ENCODE assay signal across 9 cellular contexts in the genomic region with DNA sequence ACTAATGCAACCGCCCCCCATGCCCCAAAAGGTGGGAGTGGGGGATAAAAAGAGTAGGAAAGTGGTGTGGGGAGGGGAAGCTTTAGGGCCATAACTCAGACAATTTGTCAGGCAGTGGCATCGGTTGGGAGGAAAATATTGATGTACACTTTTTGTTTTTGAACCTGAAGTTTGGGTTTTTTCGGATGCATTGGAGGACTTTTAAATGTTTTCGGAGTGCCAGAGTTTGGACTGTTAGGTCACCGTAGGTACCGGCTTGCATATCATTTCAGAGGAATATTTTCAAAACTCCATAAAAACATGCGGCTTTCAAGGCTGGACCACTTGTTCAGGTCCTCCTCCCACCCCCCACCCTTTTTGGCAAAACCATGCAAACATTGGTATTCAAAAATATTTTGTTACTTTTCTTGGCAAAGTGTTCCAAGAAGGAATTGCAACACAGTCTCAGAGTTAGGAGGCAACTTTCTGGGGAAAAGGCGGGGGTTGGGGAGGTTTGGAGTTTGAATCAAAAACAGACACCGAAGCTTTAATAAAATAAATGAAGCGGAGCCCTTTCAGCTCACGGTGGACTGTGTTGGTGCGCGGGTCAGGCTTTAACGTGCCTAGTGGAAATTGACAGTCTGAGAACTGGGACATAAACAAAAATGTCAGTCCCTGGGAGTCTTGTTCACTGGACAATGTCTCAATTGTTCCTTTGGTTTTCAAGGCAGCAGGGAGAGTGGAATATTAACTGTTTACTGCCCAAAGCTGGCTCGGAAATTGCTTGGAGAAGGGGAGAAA.
DNase-seq lines count a peak whose midpoint lies in the region; ATAC-seq and TF ChIP-seq lines count a peak whose summit lies in the region.
"Had no signal": no experiment of that assay in that cellular context is flagged by ENCODE, and none has a peak within 500 bp of the region (broad histone marks: within the 10 kb centered on the region; RNA-seq: fewer than 3 reads in every experiment).

No MANE protein-coding gene starts in this region.

- CTCF ChIA-PET in CD8-positive, alpha-beta memory T cell (lab: Charles Lee), result no interaction called here

- H3K4me3 Mint-ChIP-seq in CD8-positive, alpha-beta memory T cell, result no peak overlapping the region
- H3K4me3 Mint-ChIP-seq: naive B cell had no signal

- no peaks in the 10 kb centered on the region for H3K36me3 Mint-ChIP-seq in CD8-positive, alpha-beta memory T cell
- H3K36me3 Mint-ChIP-seq: naive B cell had no signal

- no peak overlapping the region for H3K27ac Mint-ChIP-seq in CD8-positive, alpha-beta memory T cell
- H3K27ac Mint-ChIP-seq: naive B cell had no signal

- POLR2A ChIA-PET in CD8-positive, alpha-beta memory T cell (lab: Charles Lee), result no interaction called here

- H3K4me1 ChIP-seq in CD8-positive, alpha-beta memory T cell (ENCODE audit: insufficient read depth, low read length), result peaks cover 12% of the 10 kb centered on the region
- peaks cover 0 to 77% (median 47%) of the 10 kb centered on the region in 12 donors for H3K4me1 ChIP-seq in heart left ventricle

- H3K27ac ChIP-seq in CD8-positive, alpha-beta memory T cell (ENCODE audit: low read depth, low read length), result peak overlapping the region; percentile 57
- H3K27ac ChIP-seq in angular gyrus (ENCODE audit: low read depth, low read length), result peak overlapping the region; percentile 51
- peak overlapping the region; percentile 62 to 82 (median 76) for H3K27ac ChIP-seq in heart left ventricle

- H3K4me1 Mint-ChIP-seq in CD8-positive, alpha-beta memory T cell, result peaks cover 0 to 2% (median 0%) of the 10 kb centered on the region in 3 donors
- H3K4me1 Mint-ChIP-seq: naive B cell had no signal

- ATAC-seq in heart left ventricle, result peak in 2 of 4 donors; percentile 33 to 61
- ATAC-seq in HG03139 (IDR thresholded peaks at IDR 0.05; ENCODE audit: unreplicated experiment), result no peak
- ATAC-seq in GM21529 (IDR thresholded peaks at IDR 0.05; ENCODE audit: unreplicated experiment), result no peak
- no peak for ATAC-seq in GM18519 (IDR thresholded peaks at IDR 0.05; ENCODE audit: low FRiP score, unreplicated experiment)

- intact Hi-C loops in heart left ventricle (cut with DNase I), result loop anchor here in 6 of 10 donors (5.0 to 10.0 kb wide), 2 partner anchors 104 to 107 kb away; partner anchors contain the start of gene TCF7L2 (in 6 of the 6)

- no peaks in the 10 kb centered on the region for H3K9me3 ChIP-seq in CD8-positive, alpha-beta memory T cell (ENCODE audit: low read length)
- no peaks in the 10 kb centered on the region for H3K9me3 ChIP-seq in heart left ventricle

- no peak for TF ChIP-seq CTCF in heart left ventricle (IDR thresholded peaks at IDR 0.05)

- WGBS in heart left ventricle, 4 donors, result 54 to 65% (median 59%) methylated on average over 15 of the region's 15 CpGs

- DNase-seq in CD8-positive, alpha-beta memory T cell, result no peak
- DNase-seq in heart left ventricle, result no peak
- DNase-seq in renal cortical epithelial cell (ENCODE audit: low read depth), result peak; percentile 85
- DNase-seq in activated CD8-positive, alpha-beta memory T cell treated with anti-CD3 and anti-CD28 coated beads, Interleukin-2, amount 50 U/mL, for 4 hours, result no peak
- DNase-seq: naive B cell had no signal

- no peak overlapping the region for H3K4me3 ChIP-seq in CD8-positive, alpha-beta memory T cell (ENCODE audit: low read length)
- H3K4me3 ChIP-seq in heart left ventricle, result peak overlapping the region in 9 of 12 donors; percentile 4 to 37 (median 18)

- no peaks in the 10 kb centered on the region for H3K27me3 ChIP-seq in CD8-positive, alpha-beta memory T cell (ENCODE audit: insufficient read depth, low read length, poor library complexity, severe bottlenecking)
- no peaks in the 10 kb centered on the region for H3K27me3 ChIP-seq in heart left ventricle

- H3K36me3 ChIP-seq in CD8-positive, alpha-beta memory T cell (ENCODE audit: insufficient read depth, low read length), result no peaks in the 10 kb centered on the region
- H3K36me3 ChIP-seq in heart left ventricle, result no peaks in the 10 kb centered on the region

- H3K27me3 Mint-ChIP-seq in CD8-positive, alpha-beta memory T cell, result peaks cover 0 to 2% of the 10 kb centered on the region in 2 donors

- TF ChIP-seq POLR2A in heart left ventricle (IDR thresholded peaks at IDR 0.05), result no peak

- no peaks in the 10 kb centered on the region for H3K9me3 Mint-ChIP-seq in CD8-positive, alpha-beta memory T cell
